ENCODE assay signal across 22 cellular contexts in genomic region chr14:56894591-56894991, GRCh38.
A peak's percentile ranks its signal among the peaks of the same experiment; 100 is the strongest.
DNase-seq lines count a peak whose midpoint lies in the region; ATAC-seq and TF ChIP-seq lines count a peak whose summit lies in the region.
"Had no signal": no experiment of that assay in that cellular context is flagged by ENCODE, and none has a peak within 500 bp of the region (broad histone marks: within the 10 kb centered on the region; RNA-seq: fewer than 3 reads in every experiment).

No MANE protein-coding gene starts in this region.

- H3K4me3 ChIP-seq in HAP-1 = no peak overlapping the region
- H3K4me3 ChIP-seq in iPS-18a (ENCODE audit: low read length) = peak overlapping the region; percentile 32
- no peak overlapping the region for H3K4me3 ChIP-seq in right cardiac atrium (ENCODE audit: low read length)
- H3K4me3 ChIP-seq: BLaER1 treated with 17β-estradiol and CSF1 and Interleukin-3, amounts not matched to agents 10 nM and 100 nM; GM12878; Peyer's patch had no signal

- H3K27ac Mint-ChIP-seq in brain = peak overlapping the region in 3 of 5 experiments; percentile 63 to 91 (median 85)
- H3K27ac Mint-ChIP-seq: CD4-positive, alpha-beta T cell had no signal

- H3K27ac ChIP-seq in iPS-18a (ENCODE audit: low read length) = no peak overlapping the region
- H3K27ac ChIP-seq in right cardiac atrium (ENCODE audit: low read length) = no peak overlapping the region
- H3K27ac ChIP-seq: BLaER1 treated with 17β-estradiol and CSF1 and Interleukin-3, amounts not matched to agents 10 nM and 100 nM; Peyer's patch had no signal

- no peaks in the 10 kb centered on the region for H3K9me3 Mint-ChIP-seq in brain
- H3K9me3 Mint-ChIP-seq: CD4-positive, alpha-beta T cell had no signal

- H3K27me3 ChIP-seq in HAP-1 (ENCODE audit: low read depth) (no peaks in the 10 kb centered on the region), iPS-18a (ENCODE audit: control insufficient read depth, insufficient read depth, low read length) (peaks cover 75% of the 10 kb centered on the region), right cardiac atrium (ENCODE audit: control insufficient read depth, insufficient read depth) (peaks cover 3% of the 10 kb centered on the region)
- H3K27me3 ChIP-seq: BLaER1 treated with 17β-estradiol and CSF1 and Interleukin-3, amounts not matched to agents 10 nM and 100 nM; Peyer's patch had no signal

- H3K9me3 ChIP-seq in HAP-1 = no peaks in the 10 kb centered on the region
- H3K9me3 ChIP-seq in iPS-18a (ENCODE audit: control insufficient read depth, low read depth, low read length) = no peaks in the 10 kb centered on the region
- H3K9me3 ChIP-seq in right cardiac atrium (ENCODE audit: control insufficient read depth, low read length) = no peaks in the 10 kb centered on the region
- H3K9me3 ChIP-seq: BLaER1 treated with 17β-estradiol and CSF1 and Interleukin-3, amounts not matched to agents 10 nM and 100 nM; Peyer's patch had no signal

- H3K4me1 Mint-ChIP-seq in brain = peaks cover 88% of the 10 kb centered on the region

- H3K27me3 Mint-ChIP-seq in brain = peaks cover 17% of the 10 kb centered on the region

- in situ Hi-C loops in HAP-1 (cut with MboI; ENCODE audit: low sequenced_read_pairs) = loop anchor here (5.0 kb wide), 1 partner anchor 77 kb away; no protein-coding TSS in a partner anchor

- ATAC-seq in right cardiac atrium = no peak
- no peak for ATAC-seq in left lobe of liver
- no peak for ATAC-seq in HG03097 (IDR thresholded peaks at IDR 0.05; ENCODE audit: low FRiP score, unreplicated experiment)
- no peak for ATAC-seq in HG02759 (IDR thresholded peaks at IDR 0.05; ENCODE audit: unreplicated experiment)
- ATAC-seq: GM12878 had no signal

- TF ChIP-seq CTCF in brain (conservative IDR thresholded peaks at IDR 0.05) = no peak

- H3K36me3 ChIP-seq in HAP-1 (replicated peaks) (no peaks in the 10 kb centered on the region), iPS-18a (ENCODE audit: control insufficient read depth, low read depth, low read length) (no peaks in the 10 kb centered on the region)
- H3K36me3 ChIP-seq: BLaER1 treated with 17β-estradiol and CSF1 and Interleukin-3, amounts not matched to agents 10 nM and 100 nM; Peyer's patch had no signal

- peak; percentile 76 to 98 for DNase-seq in HAP-1 (ENCODE audit: low spot score in 2 of 2)
- DNase-seq in right cardiac atrium = no peak
- DNase-seq in left lobe of liver (ENCODE audit: low spot score) = no peak
- DNase-seq: AML-193; CD4-positive, alpha-beta T cell; DMS53; GDM1; NCI-H1048; NCI-H1417 treated with DMSO at 0.1 percent for 48 hours; NCI-H1694 treated with DMSO at 0.1 percent for 48 hours; NCI-H2081; NCI-H2227 treated with DMSO at 0.1 percent for 48 hours; NCI-H69; OCI-M1; Peyer's patch; SHP77 treated with DMSO at 0.1 percent for 48 hours had no signal

- H3K36me3 Mint-ChIP-seq in brain = no peaks in the 10 kb centered on the region

- intact Hi-C loops in right cardiac atrium (cut with DNase I) = no loop called here

- H3K4me1 ChIP-seq in HAP-1 (peaks cover 89% of the 10 kb centered on the region), iPS-18a (ENCODE audit: control insufficient read depth, low read depth, low read length) (peaks cover 61% of the 10 kb centered on the region), right cardiac atrium (ENCODE audit: control insufficient read depth, insufficient read depth, low read length) (no peaks in the 10 kb centered on the region)
- H3K4me1 ChIP-seq: Peyer's patch had no signal

- peak overlapping the region in 1 of 5 experiments; percentile 21 for H3K4me3 Mint-ChIP-seq in brain
- H3K4me3 Mint-ChIP-seq: CD4-positive, alpha-beta T cell had no signal

- 64% methylated on average over 3 of the region's 3 CpGs for WGBS in right cardiac atrium

- H3K9ac ChIP-seq in iPS-18a (ENCODE audit: low read length) = no peak overlapping the region
- H3K9ac ChIP-seq: BLaER1 treated with 17β-estradiol and CSF1 and Interleukin-3, amounts not matched to agents 10 nM and 100 nM had no signal

Comparison
In these comparisons a context has a peak if more than half of its experiments do, and no peak if none do; other contexts are left out.
1. DNase-seq: peak in HAP-1 (2 of 2); none in right cardiac atrium (0 of 3) and left lobe of liver (single experiment).